Comparison of ENCODE assay signal across 2 cellular contexts in the genomic region with DNA sequence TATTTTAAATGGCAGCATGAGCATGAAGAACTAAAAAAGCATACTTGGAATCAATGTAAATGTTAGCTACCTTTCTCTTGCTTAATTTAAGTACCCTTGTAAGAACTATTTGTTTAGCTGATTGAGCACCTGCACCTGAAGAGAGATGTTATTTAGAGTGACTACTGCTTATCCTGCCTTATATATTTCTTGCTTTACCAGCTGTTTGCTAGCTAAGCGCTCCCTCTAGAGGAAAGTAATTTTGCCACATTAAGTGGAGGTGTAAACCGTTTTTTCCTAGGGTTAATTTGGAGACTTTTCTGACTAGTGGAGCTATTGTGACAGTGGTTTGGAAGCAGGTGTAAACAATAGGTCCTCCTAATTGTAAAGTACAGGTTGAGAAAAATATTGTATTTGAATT.
TF ChIP-seq lines count a peak whose summit lies in the region.

No MANE protein-coding gene starts in this region.

TF ChIP-seq in HepG2, 621 proteins besides CTCF, POLR2A, EP300 and RAD21:
- no peak for TF ChIP-seq TBL1XR1 (IDR thresholded peaks at IDR 0.05; ENCODE audit: borderline replicate concordance, low read length, partially characterized antibody)
- TF ChIP-seq, protein P1, sequence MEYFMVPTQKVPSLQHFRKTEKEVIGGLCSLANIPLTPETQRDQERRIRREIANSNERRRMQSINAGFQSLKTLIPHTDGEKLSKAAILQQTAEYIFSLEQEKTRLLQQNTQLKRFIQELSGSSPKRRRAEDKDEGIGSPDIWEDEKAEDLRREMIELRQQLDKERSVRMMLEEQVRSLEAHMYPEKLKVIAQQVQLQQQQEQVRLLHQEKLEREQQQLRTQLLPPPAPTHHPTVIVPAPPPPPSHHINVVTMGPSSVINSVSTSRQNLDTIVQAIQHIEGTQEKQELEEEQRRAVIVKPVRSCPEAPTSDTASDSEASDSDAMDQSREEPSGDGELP (IDR thresholded peaks at IDR 0.05; ENCODE audit: borderline replicate concordance, low read depth), result peak; percentile 26; the same call in 1 of the 2 replicates

TF ChIP-seq in IMR-90, 13 proteins besides CTCF, POLR2A, EP300 and RAD21:
- TF ChIP-seq CEBPB (IDR thresholded peaks at IDR 0.05; ENCODE audit: low read depth, low read length), result no peak
- TF ChIP-seq RFX5 (IDR thresholded peaks at IDR 0.05; ENCODE audit: low read depth, low read length), result no peak
- TF ChIP-seq BHLHE40 (IDR thresholded peaks at IDR 0.05; ENCODE audit: low read depth, low read length), result no peak
- no peak for TF ChIP-seq FOS (IDR thresholded peaks at IDR 0.05; ENCODE audit: low read depth, low read length)
- no peak for TF ChIP-seq ELK1 (IDR thresholded peaks at IDR 0.05; ENCODE audit: borderline replicate concordance, low read depth, low read length)
- no peak for TF ChIP-seq MAFK (IDR thresholded peaks at IDR 0.05; ENCODE audit: low read depth, low read length)
- TF ChIP-seq SMC3 (IDR thresholded peaks at IDR 0.05; ENCODE audit: low read depth, low read length), result no peak
- TF ChIP-seq CHD1 (IDR thresholded peaks at IDR 0.05; ENCODE audit: low read depth, low read length), result no peak
- TF ChIP-seq, protein P2, sequence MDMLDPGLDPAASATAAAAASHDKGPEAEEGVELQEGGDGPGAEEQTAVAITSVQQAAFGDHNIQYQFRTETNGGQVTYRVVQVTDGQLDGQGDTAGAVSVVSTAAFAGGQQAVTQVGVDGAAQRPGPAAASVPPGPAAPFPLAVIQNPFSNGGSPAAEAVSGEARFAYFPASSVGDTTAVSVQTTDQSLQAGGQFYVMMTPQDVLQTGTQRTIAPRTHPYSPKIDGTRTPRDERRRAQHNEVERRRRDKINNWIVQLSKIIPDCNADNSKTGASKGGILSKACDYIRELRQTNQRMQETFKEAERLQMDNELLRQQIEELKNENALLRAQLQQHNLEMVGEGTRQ (IDR thresholded peaks at IDR 0.05; ENCODE audit: low read depth, low read length), result no peak
- no peak for TF ChIP-seq MXI1 (IDR thresholded peaks at IDR 0.05; ENCODE audit: borderline replicate concordance, low read depth, low read length)
- no peak for TF ChIP-seq RCOR1 (IDR thresholded peaks at IDR 0.05; ENCODE audit: insufficient replicate concordance, low read length)
- TF ChIP-seq MAZ (IDR thresholded peaks at IDR 0.05; ENCODE audit: borderline replicate concordance, low read depth, low read length), result no peak
- TF ChIP-seq NFE2L2 (IDR thresholded peaks at IDR 0.05; ENCODE audit: low read depth, low read length), result no peak
